Comparison of ENCODE assay signal across 1 cellular context in genomic region chr19:41310031-41310831, GRCh38.
TF ChIP-seq lines count a peak whose summit lies in the region.

TSS of gene CCDC97 (plus strand) at chr19:41310172. CDS start at chr19:41310311, 139 bp downstream.

TF ChIP-seq in K562, 482 proteins besides CTCF, POLR2A, EP300 and RAD21 (continued from another document and continues in another):
- TF ChIP-seq ZNF318 (IDR thresholded peaks at IDR 0.05; ENCODE audit: borderline replicate concordance in 1 of 2, low read depth in 1 of 2), result peak in 1 of 2 experiments; percentile 65; a peak in 1 of 4 replicates
- peak; percentile 54; the same call in 1 of the 2 replicates for TF ChIP-seq THAP12 (CRISPR knock-in tag; IDR thresholded peaks at IDR 0.05)
- TF ChIP-seq CLOCK (CRISPR knock-in tag; IDR thresholded peaks at IDR 0.05; ENCODE audit: borderline replicate concordance), result no peak
- peak; percentile 93 for TF ChIP-seq SP1 (CRISPR knock-in tag; IDR thresholded peaks at IDR 0.05)
- peak in 1 of 2 experiments; percentile 88; a peak in 1 of 4 replicates for TF ChIP-seq KDM4B (IDR thresholded peaks at IDR 0.05; ENCODE audit: borderline replicate concordance in 2 of 2, low read depth in 1 of 2)
- TF ChIP-seq ZNF407 (IDR thresholded peaks at IDR 0.05; ENCODE audit: low read depth), result peak; percentile 54; the same call in 1 of the 2 replicates
- TF ChIP-seq ZNF655 (CRISPR knock-in tag; IDR thresholded peaks at IDR 0.05), result no peak
- peak; percentile 82 for TF ChIP-seq MEIS2 (IDR thresholded peaks at IDR 0.05; ENCODE audit: partially characterized antibody)
- peak; percentile 23 to 89; a peak in 2 of 4 replicates for TF ChIP-seq TEAD1 (CRISPR knock-in tag; IDR thresholded peaks at IDR 0.05)
- no peak for TF ChIP-seq SFPQ (IDR thresholded peaks at IDR 0.05; ENCODE audit: low read depth, low read length)
- TF ChIP-seq L3MBTL2 (IDR thresholded peaks at IDR 0.05), result peak; percentile 65
- no peak for TF ChIP-seq THRA (IDR thresholded peaks at IDR 0.05)
- no peak for TF ChIP-seq GATAD2A (IDR thresholded peaks at IDR 0.05)
- TF ChIP-seq STAT5A (IDR thresholded peaks at IDR 0.05; ENCODE audit: borderline replicate concordance, low read length), result no peak; the same call in 1 of the 2 replicates
- peak; percentile 78; the same call in 1 of the 2 replicates for TF ChIP-seq ELF1 (tag; IDR thresholded peaks at IDR 0.05)
- peak; percentile 97 for TF ChIP-seq XRCC5 (IDR thresholded peaks at IDR 0.05; ENCODE audit: low read depth, low read length)
- peak; percentile 79 for TF ChIP-seq ETS1 (conservative IDR thresholded peaks at IDR 0.05; ENCODE audit: control insufficient read depth, low read depth, low read length)
